ENCODE assay signal across 17 cellular contexts in the genomic region with DNA sequence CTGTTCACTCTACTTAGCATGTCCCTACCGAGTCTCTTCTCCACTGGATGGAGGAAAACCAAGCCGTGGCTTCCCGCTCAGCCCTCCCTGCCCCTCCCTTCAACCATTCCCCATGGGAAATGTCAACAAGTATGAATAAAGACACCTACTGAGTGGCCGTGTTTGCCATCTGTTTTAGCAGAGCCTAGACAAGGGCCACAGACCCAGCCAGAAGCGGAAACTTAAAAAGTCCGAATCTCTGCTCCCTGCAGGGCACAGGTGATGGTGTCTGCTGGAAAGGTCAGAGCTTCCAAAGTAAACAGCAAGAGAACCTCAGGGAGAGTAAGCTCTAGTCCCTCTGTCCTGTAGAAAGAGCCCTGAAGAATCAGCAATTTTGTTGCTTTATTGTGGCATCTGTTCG. TPM values are rescaled to one million over a fixed set of nuclear protein-coding genes. Genes with fewer than 3 reads are reported as not detected.
"Had no signal": no experiment of that assay in that cellular context is flagged by ENCODE, and none has a peak within 500 bp of the region (broad histone marks: within the 10 kb centered on the region; RNA-seq: fewer than 3 reads in every experiment).

No MANE protein-coding gene starts in this region.

- H3K27ac ChIP-seq: ascending aorta, heart right ventricle, left ventricle myocardium inferior, neural progenitor cell, ovary, sigmoid colon, upper lobe of left lung had no signal

- H3K4me3 Mint-ChIP-seq: memory B cell, neural progenitor cell had no signal

- H3K36me3 Mint-ChIP-seq: memory B cell had no signal

- DNase-seq: activated CD4-positive, alpha-beta T cell treated with anti-CD3 and anti-CD28 coated beads, Interleukin-2, amount 50 U/mL, for 4 hours; activated gamma-delta T cell treated with Interleukin-2 at 50 U/mL for 16 hours; activated T-cell treated with anti-CD3 and anti-CD28 coated beads, Interleukin-2, amount 50 U/mL, for 48 hours; foreskin melanocyte; heart right ventricle; islet precursor cell; left ventricle myocardium inferior; ovary; sigmoid colon; stimulated activated naive CD4-positive, alpha-beta T cell; substantia nigra; upper lobe of left lung had no signal

- H3K27ac Mint-ChIP-seq: memory B cell, neural progenitor cell had no signal

- H3K27me3 ChIP-seq: ascending aorta, ovary, upper lobe of left lung had no signal

- H3K36me3 ChIP-seq: neural progenitor cell, ovary had no signal

- H3K4me3 ChIP-seq: ascending aorta, heart right ventricle, left ventricle myocardium inferior, neural progenitor cell, ovary, sigmoid colon, upper lobe of left lung had no signal

- ATAC-seq: activated CD4-positive, CD25-positive, alpha-beta regulatory T cell treated with anti-CD3 and anti-CD28 coated beads, Interleukin-2, amount 50 U/mL, for 24 hours; heart right ventricle had no signal

- H3K9me3 ChIP-seq: ascending aorta, heart right ventricle, left ventricle myocardium inferior, ovary, sigmoid colon, upper lobe of left lung had no signal

- H3K9me3 Mint-ChIP-seq: memory B cell, neural progenitor cell had no signal

RNA-seq across cellular contexts. Expression of a gene that starts 27.1 kb away (rescaled TPM):
- total RNA-seq: T-helper 2 cell treated with Interferon-gamma antibody and Interleukin-4, amounts not matched to agents 100 ng/mL and 5 ng/mL, for 36 hours had no signal
